Comparison of ENCODE assay signal across 14 cellular contexts in the genomic region with DNA sequence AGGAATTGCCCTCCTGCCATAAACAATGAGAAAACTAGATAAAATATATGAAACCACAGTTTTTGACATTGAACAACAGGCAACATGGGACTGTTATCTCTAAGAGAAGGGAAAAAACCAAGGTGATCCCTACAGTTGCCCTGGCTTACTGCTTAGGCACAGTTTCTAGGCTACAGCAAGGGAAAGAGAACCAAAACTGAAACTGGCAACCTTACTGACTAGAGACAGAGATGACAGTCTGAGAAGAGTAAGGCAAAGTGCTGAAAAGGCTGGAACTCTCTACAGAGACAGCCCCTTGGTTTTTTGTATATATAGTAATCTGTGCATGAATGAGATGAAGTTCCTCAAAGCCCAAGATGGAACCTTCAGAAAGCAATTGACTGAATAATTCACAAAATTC. TPM values are rescaled to one million over a fixed set of nuclear protein-coding genes. Genes with fewer than 3 reads are reported as not detected.
DNase-seq lines count a peak whose midpoint lies in the region; ATAC-seq and TF ChIP-seq lines count a peak whose summit lies in the region.
"Had no signal": no experiment of that assay in that cellular context is flagged by ENCODE, and none has a peak within 500 bp of the region (broad histone marks: within the 10 kb centered on the region; RNA-seq: fewer than 3 reads in every experiment).

No MANE protein-coding gene starts in this region.

- no peaks in the 10 kb centered on the region for H3K27me3 ChIP-seq in psoas muscle (ENCODE audit: insufficient read depth in 3 of 3, low read length in 2 of 3)
- H3K27me3 ChIP-seq: BE2C, stomach had no signal

- peaks cover 16 to 100% of the 10 kb centered on the region in 2 donors for H3K36me3 ChIP-seq in psoas muscle (ENCODE audit: insufficient read depth in 1 of 2, low read depth in 1 of 2)

- ATAC-seq in GM19025 (IDR thresholded peaks at IDR 0.05; ENCODE audit: low read depth, unreplicated experiment), result peak; percentile 82
- peak; percentile 68 for ATAC-seq in HG02759 (IDR thresholded peaks at IDR 0.05; ENCODE audit: unreplicated experiment)
- ATAC-seq in psoas muscle, result no peak

- DNase-seq in GM10266 (ENCODE audit: extremely low spot score) (peak; percentile 23), RPMI8226 (peak; percentile 56), hippocampal formation (lab: John Stamatoyannopoulos, UW) (no peak), psoas muscle (no peak), SKM-1 (lab: John Stamatoyannopoulos, UW; ENCODE audit: unreplicated experiment) (no peak), NCI-H526 treated with DMSO at 0.1 percent for 48 hours (lab: John Stamatoyannopoulos, UW) (no peak)
- DNase-seq: activated B cell treated with CpG ODN at 0.5 μM for 24 hours; BE2C; NCI-H1417; stimulated activated CD4-positive, alpha-beta T cell treated with anti-CD3 and anti-CD28 coated beads, Interleukin-2, amount 100 ng/mL, for 48 hours; stomach had no signal

- no peak overlapping the region for H3K4me3 ChIP-seq in psoas muscle
- H3K4me3 ChIP-seq: coronary artery, stomach had no signal

- H3K9me3 ChIP-seq in psoas muscle, result no peaks in the 10 kb centered on the region
- H3K9me3 ChIP-seq: BE2C, stomach had no signal

- intact Hi-C loops in psoas muscle (cut with DNase I), result loop anchor here in 1 of 2 donors (10.0 kb wide), 1 partner anchor 178 kb away; no protein-coding TSS in a partner anchor

- TF ChIP-seq CTCF in GM10266 (IDR thresholded peaks at IDR 0.05; ENCODE audit: control insufficient read depth, insufficient read depth, low read depth, missing control alignments) (no peak), psoas muscle (IDR thresholded peaks at IDR 0.05) (no peak)

- no peak overlapping the region for H3K27ac ChIP-seq in psoas muscle
- H3K27ac ChIP-seq: coronary artery, stomach had no signal

- H3K4me1 ChIP-seq in psoas muscle, result no peaks in the 10 kb centered on the region

RNA-seq across cellular contexts. Expression of a gene that starts 36.2 kb away (rescaled TPM):
- 1 to 10 TPM; 1.3 to 6.6 (median 3.1) TPM for total RNA-seq in psoas muscle
- polyA plus RNA-seq in psoas muscle, result 1 to 10 TPM in 2 of 3 donors, under 1 TPM in 1; 0.85 to 3.4 (median 1.5) TPM
- total RNA-seq: activated B cell treated with CpG ODN at 0.5 μM for 24 hours had no signal

RNA-seq across cellular contexts. Expression of a gene that starts 50.2 kb away (rescaled TPM):
- total RNA-seq in psoas muscle, result 10 to 100 TPM; 49.0 to 58.3 (median 54.1) TPM
- 10 to 100 TPM; 11.7 to 52.7 (median 28.9) TPM for polyA plus RNA-seq in psoas muscle

Comparison
In these comparisons a context has a peak if more than half of its experiments do, and no peak if none do; other contexts are left out.
1. DNase-seq: peak in GM10266 (single experiment) and RPMI8226 (single experiment); none in hippocampal formation (0 of 2), psoas muscle (0 of 2), SKM-1 (single experiment) and NCI-H526 treated with DMSO at 0.1 percent for 48 hours (single experiment).
2. ATAC-seq: peak in GM19025 (single experiment) and HG02759 (single experiment); none in psoas muscle (0 of 4).